In genomic region chr5:154653764-154654483, GRCh38 we compare ENCODE assay signal across 10 cellular contexts.
DNase-seq lines count a peak whose midpoint lies in the region; ATAC-seq and FAIRE-seq lines count a peak whose summit lies in the region.
"Had no signal": no experiment of that assay in that cellular context is flagged by ENCODE, and none has a peak within 500 bp of the region (broad histone marks: within the 10 kb centered on the region; RNA-seq: fewer than 3 reads in every experiment).

No MANE protein-coding gene starts in this region.

- peak overlapping the region; percentile 60 for H3K4me3 Mint-ChIP-seq in activated naive CD8-positive, alpha-beta T cell treated with anti-CD3 and anti-CD28 coated beads, Interleukin-2, amount 10 ng/mL, durations not matched to agents 7 days and 5 days

- H3K27ac ChIP-seq in small intestine (ENCODE audit: low read depth in 1 of 2, low read length in 1 of 2): peak overlapping the region; percentile 60 to 78

- POLR2A ChIA-PET in activated naive CD8-positive, alpha-beta T cell treated with anti-CD3 and anti-CD28 coated beads, Interleukin-2, amount 10 ng/mL, durations not matched to agents 7 days and 5 days (lab: Charles Lee): no interaction called here

- no peak for FAIRE-seq in small intestine (lab: Jason Lieb, UNC)
- no peak for FAIRE-seq in GM19239 (lab: Jason Lieb, UNC)

- H3K27me3 ChIP-seq in iPS-15b (ENCODE audit: control insufficient read depth, insufficient read depth, low read length) (no peaks in the 10 kb centered on the region), small intestine (ENCODE audit: control insufficient read depth in 2 of 2, insufficient read depth in 2 of 2, low read length in 2 of 2) (no peaks in the 10 kb centered on the region)

- peak; percentile 45 to 99 (median 95) for DNase-seq in HUDEP-2 (lab: John Stamatoyannopoulos, UW; ENCODE audit: unreplicated experiment in 76 of 76)
- no peak for DNase-seq in activated naive CD8-positive, alpha-beta T cell treated with anti-CD3 and anti-CD28 coated beads, Interleukin-2, amount 10 ng/mL, durations not matched to agents 7 days and 5 days
- DNase-seq in small intestine: peak; percentile 23
- no peak for DNase-seq in GM19239 (ENCODE audit: insufficient read length, low spot score)
- DNase-seq in NCI-H1694 treated with DMSO at 0.1 percent for 48 hours (lab: John Stamatoyannopoulos, UW): no peak
- no peak for DNase-seq in COLO829 (ENCODE audit: low spot score)
- DNase-seq in superior temporal gyrus (ENCODE audit: extremely low spot score): no peak
- DNase-seq: midbrain, NCI-H526 had no signal

- H3K36me3 Mint-ChIP-seq in activated naive CD8-positive, alpha-beta T cell treated with anti-CD3 and anti-CD28 coated beads, Interleukin-2, amount 10 ng/mL, durations not matched to agents 7 days and 5 days: no peaks in the 10 kb centered on the region

- peak; percentile 25 for ATAC-seq in activated naive CD8-positive, alpha-beta T cell treated with anti-CD3 and anti-CD28 coated beads, Interleukin-2, amount 10 ng/mL, durations not matched to agents 7 days and 5 days (ENCODE audit: low read depth)

- no peaks in the 10 kb centered on the region for H3K9me3 Mint-ChIP-seq in activated naive CD8-positive, alpha-beta T cell treated with anti-CD3 and anti-CD28 coated beads, Interleukin-2, amount 10 ng/mL, durations not matched to agents 7 days and 5 days

- H3K4me1 ChIP-seq in iPS-15b (ENCODE audit: control insufficient read depth, insufficient read depth, low read length): no peaks in the 10 kb centered on the region
- peaks cover 4 to 9% of the 10 kb centered on the region in 2 donors for H3K4me1 ChIP-seq in small intestine (ENCODE audit: control insufficient read depth in 2 of 2, insufficient read depth in 1 of 2, low read depth in 1 of 2, low read length in 1 of 2)

- peak overlapping the region; percentile 24 for H3K9ac ChIP-seq in iPS-15b (ENCODE audit: low read depth, low read length)

- H3K4me1 Mint-ChIP-seq in activated naive CD8-positive, alpha-beta T cell treated with anti-CD3 and anti-CD28 coated beads, Interleukin-2, amount 10 ng/mL, durations not matched to agents 7 days and 5 days: peaks cover 11% of the 10 kb centered on the region

- H3K4me3 ChIP-seq in iPS-15b (ENCODE audit: low read depth, low read length) (no peak overlapping the region), small intestine (ENCODE audit: low read depth in 1 of 2, low read length in 2 of 2) (no peak overlapping the region)

- WGBS in small intestine, 3 donors: 16 to 30% (median 29%) methylated on average over 4 of the region's 4 CpGs

- no peaks in the 10 kb centered on the region for H3K27me3 Mint-ChIP-seq in activated naive CD8-positive, alpha-beta T cell treated with anti-CD3 and anti-CD28 coated beads, Interleukin-2, amount 10 ng/mL, durations not matched to agents 7 days and 5 days

- H3K9me3 ChIP-seq in iPS-15b (ENCODE audit: control insufficient read depth, insufficient read depth, low read length) (no peaks in the 10 kb centered on the region), small intestine (ENCODE audit: control insufficient read depth, low read depth) (no peaks in the 10 kb centered on the region)

- no peaks in the 10 kb centered on the region for H3K36me3 ChIP-seq in iPS-15b (ENCODE audit: control insufficient read depth, insufficient read depth, low read length)
- H3K36me3 ChIP-seq in small intestine (ENCODE audit: control insufficient read depth in 2 of 2, insufficient read depth in 2 of 2, low read length in 2 of 2): no peaks in the 10 kb centered on the region

- H3K27ac Mint-ChIP-seq in activated naive CD8-positive, alpha-beta T cell treated with anti-CD3 and anti-CD28 coated beads, Interleukin-2, amount 10 ng/mL, durations not matched to agents 7 days and 5 days: peak overlapping the region; percentile 81

Comparison
In these comparisons a context has a peak if more than half of its experiments do, and no peak if none do; other contexts are left out.
1. DNase-seq: peak in HUDEP-2 (76 of 76) and small intestine (single experiment); none in activated naive CD8-positive, alpha-beta T cell treated with anti-CD3 and anti-CD28 coated beads, Interleukin-2, amount 10 ng/mL, durations not matched to agents 7 days and 5 days (single experiment), GM19239 (single experiment), NCI-H1694 treated with DMSO at 0.1 percent for 48 hours (single experiment), COLO829 (single experiment) and superior temporal gyrus (single experiment).